In the genomic region with DNA sequence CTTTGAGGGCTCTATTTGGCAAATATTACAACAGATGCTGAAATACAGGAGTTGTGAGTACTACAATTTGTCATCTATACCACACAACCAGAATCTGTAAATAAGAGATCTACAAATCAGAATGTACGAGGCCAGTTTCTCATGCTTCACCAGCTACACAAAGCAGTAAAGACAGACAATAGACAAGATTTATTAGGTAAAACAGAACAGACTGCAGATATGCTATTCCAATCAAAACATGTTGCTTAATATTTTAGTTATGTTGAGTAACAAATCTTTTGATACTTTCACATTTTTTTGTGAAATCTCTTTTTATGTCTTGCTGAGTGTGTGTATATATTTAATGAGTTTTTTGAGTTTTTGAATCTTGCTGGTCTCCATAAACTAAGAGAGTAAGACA, we compare ENCODE assay signal across 27 cellular contexts.
"Had no signal": no experiment of that assay in that cellular context is flagged by ENCODE, and none has a peak within 500 bp of the region (broad histone marks: within the 10 kb centered on the region; RNA-seq: fewer than 3 reads in every experiment).

No MANE protein-coding gene starts in this region.

- ATAC-seq: effector memory CD8-positive, alpha-beta T cell; esophagus mucosa; foreskin keratinocyte; natural killer cell; stimulated activated memory B cell treated with anti-CD40 and anti-IgM and Interleukin-4, amounts not matched to agents 10 μg/mL and 1 μg/mL and 100 μg/mL, for 72 hours; WTC11 had no signal

- H3K4me3 ChIP-seq: breast epithelium, colonic mucosa, dorsolateral prefrontal cortex, left ventricle myocardium inferior, ovary, prostate gland, right atrium auricular region, skin epidermis, stomach, testis had no signal

- H3K36me3 ChIP-seq: breast epithelium, colonic mucosa, ovary, prostate gland had no signal

- H3K9me3 ChIP-seq: breast epithelium, colonic mucosa, left ventricle myocardium inferior, ovary, prostate gland, right atrium auricular region, stomach, testis had no signal

- H3K27ac ChIP-seq: breast epithelium, colonic mucosa, dorsolateral prefrontal cortex, foreskin keratinocyte, left ventricle myocardium inferior, ovary, prostate gland, right atrium auricular region, skin epidermis, stomach, testis had no signal

- H3K4me1 ChIP-seq: breast epithelium, colonic mucosa, foreskin keratinocyte, prostate gland, testis had no signal

- FAIRE-seq: endothelial cell of umbilical vein had no signal

- DNase-seq: activated CD4-positive, alpha-beta T cell treated with anti-CD3 and anti-CD28 coated beads, Interleukin-2, amount 50 U/mL, for 4 hours; activated CD8-positive, alpha-beta memory T cell treated with anti-CD3 and anti-CD28 coated beads for 24 hours; activated CD8-positive, alpha-beta memory T cell treated with anti-CD3 and anti-CD28 coated beads, Interleukin-2, amount 50 U/mL, for 4 hours; activated naive CD4-positive, alpha-beta T cell; activated T-cell treated with anti-CD3 and anti-CD28 coated beads, Interleukin-2, amount 50 U/mL, for 24 hours; amniotic stem cell; colonic mucosa; dorsolateral prefrontal cortex; effector memory CD8-positive, alpha-beta T cell; foreskin keratinocyte; immature natural killer cell; kidney glomerular epithelial cell; left ventricle myocardium inferior; midbrain; natural killer cell; ovary; stomach; T1000; testis had no signal

- H3K27me3 ChIP-seq: breast epithelium, colonic mucosa, dorsolateral prefrontal cortex, foreskin keratinocyte, ovary, stomach, testis had no signal
